Comparison of ENCODE assay signal across 11 cellular contexts in the genomic region with DNA sequence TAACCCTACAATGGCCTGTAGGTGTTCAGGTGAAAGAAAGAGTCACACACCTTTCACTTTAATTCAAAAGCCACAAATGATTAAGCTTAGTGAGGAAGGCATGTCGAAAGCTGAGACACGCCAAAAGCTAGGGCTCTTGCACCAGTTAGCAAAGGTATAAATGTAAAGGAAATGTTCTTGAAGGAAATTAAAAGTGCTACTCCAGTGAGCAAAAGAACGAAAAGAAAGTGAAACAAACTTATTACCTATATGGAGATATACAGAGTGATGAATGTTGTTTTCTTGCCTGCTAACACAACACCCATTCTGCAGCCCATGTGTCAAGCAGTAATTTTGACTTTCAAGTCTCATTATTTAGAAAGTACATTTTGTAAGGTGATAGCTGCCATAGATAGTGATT.
DNase-seq lines count a peak whose midpoint lies in the region; ATAC-seq and TF ChIP-seq lines count a peak whose summit lies in the region.
"Had no signal": no experiment of that assay in that cellular context is flagged by ENCODE, and none has a peak within 500 bp of the region (broad histone marks: within the 10 kb centered on the region; RNA-seq: fewer than 3 reads in every experiment).

No MANE protein-coding gene starts in this region.

- 76 to 79% methylated on average over 3 of the region's 3 CpGs for WGBS in aorta, 2 donors

- H3K27ac ChIP-seq in CD4-positive, alpha-beta memory T cell (ENCODE audit: low read depth, low read length): peak overlapping the region; percentile 37
- no peak overlapping the region for H3K27ac ChIP-seq in aorta (ENCODE audit: low read depth in 1 of 2, low read length in 2 of 2)
- H3K27ac ChIP-seq: C4-2B, colonic mucosa had no signal

- no peaks in the 10 kb centered on the region for H3K36me3 ChIP-seq in CD4-positive, alpha-beta memory T cell (ENCODE audit: insufficient read depth, low read length)
- no peaks in the 10 kb centered on the region for H3K36me3 ChIP-seq in aorta (ENCODE audit: control insufficient read depth in 1 of 2, insufficient read depth in 2 of 2, low read length in 1 of 2)
- H3K36me3 ChIP-seq: colonic mucosa had no signal

- no peak for TF ChIP-seq CTCF in GM20000 (IDR thresholded peaks at IDR 0.05; ENCODE audit: extremely low read depth, missing control alignments)

- no peaks in the 10 kb centered on the region for H3K9me3 ChIP-seq in CD4-positive, alpha-beta memory T cell (ENCODE audit: control insufficient read depth in 1 of 2, low read length in 2 of 2)
- H3K9me3 ChIP-seq in aorta (ENCODE audit: control insufficient read depth, low read length): peaks cover 3% of the 10 kb centered on the region
- H3K9me3 ChIP-seq: colonic mucosa had no signal

- H3K4me1 Mint-ChIP-seq in CD4-positive, alpha-beta memory T cell: peaks cover 17 to 44% (median 24%) of the 10 kb centered on the region in 4 donors
- H3K4me1 Mint-ChIP-seq in activated T-helper 17 cell treated with anti-CD3 and anti-CD28 coated beads, Interleukin-2, amount 50 U/mL, for 72 hours: peaks cover 23% of the 10 kb centered on the region

- POLR2A ChIA-PET in CD4-positive, alpha-beta memory T cell (lab: Charles Lee; ENCODE audit: partially characterized antibody): interaction anchor here (1.1 kb wide), 1 partner anchor 9 kb away, joined by 3 read pairs; no protein-coding TSS in a partner anchor

- intact Hi-C loops in CD4-positive, alpha-beta memory T cell (cut with micrococcal nuclease): loop anchor here (5.0 to 10.0 kb wide), 2 partner anchors 579 to 902 kb away; a partner anchor contains a TSS
- intact Hi-C loops in aorta (cut with DNase I): no loop called here

- H3K27me3 ChIP-seq in CD4-positive, alpha-beta memory T cell (ENCODE audit: insufficient read depth, low read length): no peaks in the 10 kb centered on the region
- H3K27me3 ChIP-seq in aorta (ENCODE audit: control insufficient read depth in 1 of 2, insufficient read depth in 2 of 2, low read length in 1 of 2): no peaks in the 10 kb centered on the region
- H3K27me3 ChIP-seq: colonic mucosa had no signal

- H3K4me3 Mint-ChIP-seq in CD4-positive, alpha-beta memory T cell: peak overlapping the region; percentile 68 to 90 (median 82)
- H3K4me3 Mint-ChIP-seq in activated T-helper 17 cell treated with anti-CD3 and anti-CD28 coated beads, Interleukin-2, amount 50 U/mL, for 72 hours: peak overlapping the region; percentile 71

- H3K4me3 ChIP-seq in CD4-positive, alpha-beta memory T cell (ENCODE audit: low read length in 2 of 2): peak overlapping the region; percentile 43 to 64
- H3K4me3 ChIP-seq in aorta (ENCODE audit: low read length in 2 of 2): no peak overlapping the region
- H3K4me3 ChIP-seq: colonic mucosa, K562 had no signal

- ATAC-seq in GM19351 (IDR thresholded peaks at IDR 0.05; ENCODE audit: unreplicated experiment): peak; percentile 70
- peak; percentile 42 for ATAC-seq in HG03039 (IDR thresholded peaks at IDR 0.05; ENCODE audit: unreplicated experiment)
- peak; percentile 82 for ATAC-seq in activated T-helper 17 cell treated with anti-CD3 and anti-CD28 coated beads, Interleukin-2, amount 50 U/mL, for 72 hours (replicated peaks)
- ATAC-seq in aorta (ENCODE audit: low FRiP score): no peak
- ATAC-seq: K562 had no signal

- CTCF ChIA-PET in CD4-positive, alpha-beta memory T cell (lab: Charles Lee; ENCODE audit: partially characterized antibody): no interaction called here

- H3K27ac Mint-ChIP-seq in CD4-positive, alpha-beta memory T cell: peak overlapping the region; percentile 78 to 95 (median 87)
- peak overlapping the region; percentile 55 for H3K27ac Mint-ChIP-seq in activated T-helper 17 cell treated with anti-CD3 and anti-CD28 coated beads, Interleukin-2, amount 50 U/mL, for 72 hours

- no peaks in the 10 kb centered on the region for H3K36me3 Mint-ChIP-seq in CD4-positive, alpha-beta memory T cell
- no peaks in the 10 kb centered on the region for H3K36me3 Mint-ChIP-seq in activated T-helper 17 cell treated with anti-CD3 and anti-CD28 coated beads, Interleukin-2, amount 50 U/mL, for 72 hours (ENCODE audit: low read depth)

- H3K4me1 ChIP-seq in CD4-positive, alpha-beta memory T cell (ENCODE audit: insufficient read depth, low read length): peaks cover 24% of the 10 kb centered on the region
- no peaks in the 10 kb centered on the region for H3K4me1 ChIP-seq in aorta (ENCODE audit: control insufficient read depth in 1 of 2, insufficient read depth in 2 of 2, low read length in 2 of 2)
- H3K4me1 ChIP-seq: colonic mucosa had no signal

- DNase-seq in CD4-positive, alpha-beta memory T cell: peak in 4 of 5 donors; percentile 18 to 38 (median 24)
- DNase-seq in GM20000 (ENCODE audit: low spot score): no peak
- DNase-seq in aorta: no peak
- DNase-seq in NCI-H748 treated with DMSO at 0.1 percent for 48 hours (lab: John Stamatoyannopoulos, UW): no peak
- DNase-seq in UCSD-AML1 (lab: John Stamatoyannopoulos, UW; ENCODE audit: unreplicated experiment): no peak
- DNase-seq: colonic mucosa had no signal

- no peaks in the 10 kb centered on the region for H3K27me3 Mint-ChIP-seq in CD4-positive, alpha-beta memory T cell
- H3K27me3 Mint-ChIP-seq in activated T-helper 17 cell treated with anti-CD3 and anti-CD28 coated beads, Interleukin-2, amount 50 U/mL, for 72 hours: no peaks in the 10 kb centered on the region

- peaks cover 0 to 3% (median 0%) of the 10 kb centered on the region in 8 donors for H3K9me3 Mint-ChIP-seq in CD4-positive, alpha-beta memory T cell
- H3K9me3 Mint-ChIP-seq in activated T-helper 17 cell treated with anti-CD3 and anti-CD28 coated beads, Interleukin-2, amount 50 U/mL, for 72 hours: peaks cover 8% of the 10 kb centered on the region

Comparison
In these comparisons a context has a peak if more than half of its experiments do, and no peak if none do; other contexts are left out.
1. DNase-seq: peak in CD4-positive, alpha-beta memory T cell (4 of 5); none in GM20000 (single experiment), aorta (0 of 2), NCI-H748 treated with DMSO at 0.1 percent for 48 hours (single experiment) and UCSD-AML1 (single experiment).
2. H3K4me3 ChIP-seq: peak in CD4-positive, alpha-beta memory T cell (2 of 2); none in aorta (0 of 2).